Comparison of ENCODE assay signal across 8 cellular contexts in the genomic region with DNA sequence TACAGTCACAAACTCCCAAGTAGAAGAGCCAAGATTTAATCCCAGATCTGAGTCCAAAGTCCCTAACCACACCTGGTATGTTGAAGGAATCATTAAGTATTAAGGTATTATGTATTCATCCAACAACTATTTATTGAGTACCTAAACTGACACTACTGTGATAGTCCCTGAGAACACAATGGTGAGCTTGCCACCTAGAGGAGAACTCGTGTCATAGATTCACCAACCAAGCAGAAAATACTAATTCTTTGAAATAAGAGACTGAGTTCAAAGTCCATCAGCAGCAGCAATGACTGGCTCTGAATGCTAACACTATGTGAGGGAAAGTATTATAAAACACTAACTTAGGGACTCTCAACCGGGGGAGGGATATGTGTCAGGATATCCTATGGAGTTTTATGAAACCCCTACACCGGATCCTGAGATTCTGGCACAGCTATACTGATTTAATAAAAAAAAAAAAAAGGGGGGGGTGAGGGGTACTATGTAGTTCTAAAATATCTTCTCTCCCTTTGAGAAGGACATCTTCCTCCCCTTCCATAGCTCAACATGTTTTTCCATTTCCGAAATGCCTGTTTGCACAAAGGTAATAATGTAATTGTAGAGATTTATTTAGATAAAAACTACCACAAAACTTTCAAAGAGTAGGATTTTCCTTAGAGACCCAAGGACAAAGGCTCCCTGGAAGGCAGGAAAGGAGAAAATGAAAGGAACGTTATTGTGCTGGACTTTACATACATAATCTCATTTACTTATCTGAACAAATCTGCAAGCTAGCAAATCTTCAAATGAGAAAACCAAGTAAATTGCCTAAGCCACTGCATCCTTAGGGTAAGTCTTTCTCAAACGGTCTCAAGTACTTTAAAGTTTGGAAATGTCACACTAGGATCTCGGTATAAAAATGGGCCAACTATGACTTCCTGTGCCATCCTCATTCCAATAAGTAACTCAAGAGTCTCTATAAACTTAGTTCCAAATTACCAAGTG. TPM values are rescaled to one million over a fixed set of nuclear protein-coding genes. Genes with fewer than 3 reads are reported as not detected.
DNase-seq lines count a peak whose midpoint lies in the region; ATAC-seq and TF ChIP-seq lines count a peak whose summit lies in the region.

No MANE protein-coding gene starts in this region.

- CTCF ChIA-PET in Calu3 (lab: Charles Lee) = interaction anchor here (0.5 to 1.4 kb wide), 7 partner anchors 9 to 578 kb away, joined by 3 to 5 read pairs (median 4); no protein-coding TSS in a partner anchor

- ATAC-seq in GM18907 (IDR thresholded peaks at IDR 0.05; ENCODE audit: unreplicated experiment) (peak; percentile 45), left lobe of liver (peak; percentile 59)

- H3K27ac ChIP-seq in Peyer's patch = peak overlapping the region; percentile 88 to 95 (median 92)
- H3K27ac ChIP-seq in breast epithelium = peak overlapping the region; percentile 92 to 95

- BruUV-seq in Calu3 (replicated peaks; lab: Mats Ljungman, UMichigan) = no TSS peak

- H3K4me3 ChIP-seq in Peyer's patch (peak overlapping the region in 3 of 4 donors; percentile 74 to 86 (median 86)), breast epithelium (peak overlapping the region; percentile 65 to 87 (median 65))

- peaks cover 30% of the 10 kb centered on the region for H3K36me3 Mint-ChIP-seq in Calu3 (ENCODE audit: insufficient read depth, unreplicated experiment)

- no peak for TF ChIP-seq CTCF in Calu3 (IDR thresholded peaks at IDR 0.05; ENCODE audit: unreplicated experiment)
- peak; percentile 24 to 94 (median 68) for TF ChIP-seq CTCF in Peyer's patch (IDR thresholded peaks at IDR 0.05)
- TF ChIP-seq CTCF in breast epithelium (IDR thresholded peaks at IDR 0.05) = peak in 2 of 3 donors; percentile 36 to 45

- DNase-seq in Calu3 (peak; percentile 58), HT-29 (ENCODE audit: low spot score) (peak; percentile 84), Peyer's patch (peak in 1 of 3 donors; percentile 64), breast epithelium (ENCODE audit: low spot score in 2 of 2) (no peak), left lobe of liver (ENCODE audit: low spot score) (no peak), superior temporal gyrus (ENCODE audit: extremely low spot score) (peak; percentile 56), occipital lobe (lab: John Stamatoyannopoulos, UW) (no peak)

- TF ChIP-seq POLR2A in Peyer's patch (IDR thresholded peaks at IDR 0.05) (peak in 1 of 2 donors; percentile 36), breast epithelium (IDR thresholded peaks at IDR 0.05) (no peak)

- H3K4me3 Mint-ChIP-seq in Calu3 (ENCODE audit: low read depth, unreplicated experiment) = peak overlapping the region; percentile 89

- H3K27me3 ChIP-seq in Peyer's patch (no peaks in the 10 kb centered on the region), breast epithelium (no peaks in the 10 kb centered on the region)

- H3K36me3 ChIP-seq in Peyer's patch (no peaks in the 10 kb centered on the region), breast epithelium (no peaks in the 10 kb centered on the region)

- intact Hi-C loops in Calu3 (cut with micrococcal nuclease; ENCODE audit: unreplicated experiment) = loop anchor here (1.0 kb wide), 1 partner anchor 45 kb away; no protein-coding TSS in a partner anchor
- intact Hi-C loops in breast epithelium (cut with DNase I; ENCODE audit: low total_unique reads) = no loop called here

- no peaks in the 10 kb centered on the region for H3K9me3 Mint-ChIP-seq in Calu3 (ENCODE audit: low read depth, unreplicated experiment)

- H3K4me1 ChIP-seq in Peyer's patch = peaks cover 0 to 55% (median 9%) of the 10 kb centered on the region in 4 donors
- H3K4me1 ChIP-seq in breast epithelium = peaks cover 0 to 11% of the 10 kb centered on the region in 2 donors

- H3K4me1 Mint-ChIP-seq in Calu3 (ENCODE audit: low read depth, unreplicated experiment) = peaks cover 49% of the 10 kb centered on the region

- H3K9me3 ChIP-seq in Peyer's patch = no peaks in the 10 kb centered on the region
- no peaks in the 10 kb centered on the region for H3K9me3 ChIP-seq in breast epithelium

- H3K27ac Mint-ChIP-seq in Calu3 (ENCODE audit: unreplicated experiment) = peak overlapping the region; percentile 83

- H3K27me3 Mint-ChIP-seq in Calu3 (ENCODE audit: unreplicated experiment) = no peaks in the 10 kb centered on the region

RNA-seq across cellular contexts. Expression of a gene that starts 1.5 kb away (rescaled TPM):
- total RNA-seq in Calu3 (2022) (77.3 and 81.9 TPM in 2 replicates), Peyer's patch (100 to 1,000 TPM; 110 to 351 (median 184) TPM), breast epithelium (100 to 1,000 TPM; 121 to 200 (median 189) TPM), left lobe of liver (192 TPM), occipital lobe (217 TPM)
- total RNA-seq in HT-29 (2014; rRNA removed; shearing (Covaris generic)) = 41.0 and 51.7 TPM in 2 replicates

RNA-seq across cellular contexts. Expression of a gene that starts 17.2 kb away (rescaled TPM):
- total RNA-seq in Calu3 (2022) (2.4 and 7.4 TPM in 2 replicates), Peyer's patch (not detected), breast epithelium (1 to 10 TPM in 2 of 3 donors, not detected in 1; 4.0 to 7.2 TPM), left lobe of liver (not detected), occipital lobe (not detected)
- not detected in 2 replicates for total RNA-seq in HT-29 (2014; rRNA removed; shearing (Covaris generic))

RNA-seq across cellular contexts. Expression of a gene that starts 56.6 kb away (rescaled TPM):
- total RNA-seq in Calu3 (2022) (72.2 and 78.6 TPM in 2 replicates), Peyer's patch (10 to 100 TPM; 24.5 to 62.2 (median 43.5) TPM), breast epithelium (10 to 100 TPM; 55.4 to 60.7 (median 57.1) TPM), left lobe of liver (28.4 TPM), occipital lobe (52.7 TPM)
- 89.0 and 90.5 TPM in 2 replicates for total RNA-seq in HT-29 (2014; rRNA removed; shearing (Covaris generic))

Comparison
In these comparisons a context has a peak if more than half of its experiments do, and no peak if none do; other contexts are left out.
1. DNase-seq: peak in Calu3 (single experiment), HT-29 (single experiment) and superior temporal gyrus (single experiment); none in breast epithelium (0 of 2), left lobe of liver (single experiment) and occipital lobe (single experiment).